Comparison of ENCODE assay signal across 16 cellular contexts in the genomic region with DNA sequence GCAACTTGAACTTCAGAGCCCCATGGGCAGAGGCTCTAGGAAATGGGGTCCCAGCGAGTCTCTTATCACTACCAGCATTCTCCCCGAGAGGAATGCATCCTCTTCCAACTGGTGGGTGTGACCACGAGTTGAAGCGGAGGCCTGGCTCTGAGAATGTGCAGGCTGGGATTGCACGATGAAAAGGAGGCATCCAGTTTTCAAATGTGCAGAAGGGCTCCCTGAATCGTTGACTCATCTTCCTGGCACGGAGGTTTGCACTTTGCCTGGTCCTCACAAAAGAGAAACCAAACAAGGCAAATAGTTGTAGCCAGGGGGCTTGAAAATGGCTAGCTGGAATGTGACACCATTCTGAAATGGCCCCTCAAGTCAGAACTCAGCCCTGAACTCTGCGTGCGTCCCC.
DNase-seq lines count a peak whose midpoint lies in the region; ATAC-seq and TF ChIP-seq lines count a peak whose summit lies in the region.
"Had no signal": no experiment of that assay in that cellular context is flagged by ENCODE, and none has a peak within 500 bp of the region (broad histone marks: within the 10 kb centered on the region; RNA-seq: fewer than 3 reads in every experiment).

No MANE protein-coding gene starts in this region.

- peaks cover 39% of the 10 kb centered on the region for H3K36me3 Mint-ChIP-seq in HFFc6 (ENCODE audit: low read depth)
- H3K36me3 Mint-ChIP-seq in activated T-helper 2 cell treated with anti-CD3 and anti-CD28 coated beads, Interferon-gamma antibody, Interleukin-2, Interleukin-4, amounts not matched to agents 10 μg/mL and 5 μg/mL and 100 μg/mL, durations not matched to agents 14 hours and 24 hours and 36 hours (ENCODE audit: low read depth) = no peaks in the 10 kb centered on the region
- H3K36me3 Mint-ChIP-seq in activated CD4-positive, alpha-beta T cell treated with anti-CD3 and anti-CD28 coated beads for 36 hours (ENCODE audit: low read depth) = no peaks in the 10 kb centered on the region
- H3K36me3 Mint-ChIP-seq in activated CD4-positive, alpha-beta T cell treated with anti-CD3 and anti-CD28 coated beads, Interleukin-2, amount 10 ng/mL, durations not matched to agents 24 days and 14 days (ENCODE audit: low read depth) = no peaks in the 10 kb centered on the region
- H3K36me3 Mint-ChIP-seq: activated CD8-positive, alpha-beta memory T cell treated with anti-CD3 and anti-CD28 coated beads, Interleukin-2, amount 10 ng/mL, durations not matched to agents 7 days and 5 days had no signal

- intact Hi-C loops in activated T-helper 2 cell treated with anti-CD3 and anti-CD28 coated beads, Interferon-gamma antibody, Interleukin-2, Interleukin-4, amounts not matched to agents 10 μg/mL and 5 μg/mL and 100 μg/mL, durations not matched to agents 14 hours and 24 hours and 36 hours (cut with micrococcal nuclease) = no loop called here
- intact Hi-C loops in activated CD4-positive, alpha-beta T cell treated with anti-CD3 and anti-CD28 coated beads for 36 hours (cut with DNase I, micrococcal nuclease) = loop anchor here in 1 of 2 experiments (10.0 kb wide), 1 partner anchor 258 kb away; no protein-coding TSS in a partner anchor
- intact Hi-C loops in activated CD4-positive, alpha-beta T cell treated with anti-CD3 and anti-CD28 coated beads, Interleukin-2, amount 10 ng/mL, durations not matched to agents 24 days and 14 days (cut with micrococcal nuclease) = no loop called here

- peaks cover 16% of the 10 kb centered on the region for H3K27me3 Mint-ChIP-seq in HFFc6 (ENCODE audit: insufficient read depth)
- no peaks in the 10 kb centered on the region for H3K27me3 Mint-ChIP-seq in activated T-helper 2 cell treated with anti-CD3 and anti-CD28 coated beads, Interferon-gamma antibody, Interleukin-2, Interleukin-4, amounts not matched to agents 10 μg/mL and 5 μg/mL and 100 μg/mL, durations not matched to agents 14 hours and 24 hours and 36 hours (ENCODE audit: low read depth)
- H3K27me3 Mint-ChIP-seq in activated CD4-positive, alpha-beta T cell treated with anti-CD3 and anti-CD28 coated beads for 36 hours = no peaks in the 10 kb centered on the region
- no peaks in the 10 kb centered on the region for H3K27me3 Mint-ChIP-seq in activated CD4-positive, alpha-beta T cell treated with anti-CD3 and anti-CD28 coated beads, Interleukin-2, amount 10 ng/mL, durations not matched to agents 24 days and 14 days

- no peak overlapping the region for H3K4me3 Mint-ChIP-seq in HFFc6
- H3K4me3 Mint-ChIP-seq in activated T-helper 2 cell treated with anti-CD3 and anti-CD28 coated beads, Interferon-gamma antibody, Interleukin-2, Interleukin-4, amounts not matched to agents 10 μg/mL and 5 μg/mL and 100 μg/mL, durations not matched to agents 14 hours and 24 hours and 36 hours (ENCODE audit: low read depth) = no peak overlapping the region
- no peak overlapping the region for H3K4me3 Mint-ChIP-seq in activated CD4-positive, alpha-beta T cell treated with anti-CD3 and anti-CD28 coated beads for 36 hours
- H3K4me3 Mint-ChIP-seq in activated CD4-positive, alpha-beta T cell treated with anti-CD3 and anti-CD28 coated beads, Interleukin-2, amount 10 ng/mL, durations not matched to agents 24 days and 14 days = no peak overlapping the region
- H3K4me3 Mint-ChIP-seq: activated CD8-positive, alpha-beta memory T cell treated with anti-CD3 and anti-CD28 coated beads, Interleukin-2, amount 10 ng/mL, durations not matched to agents 7 days and 5 days; T-helper 17 cell had no signal

- no peaks in the 10 kb centered on the region; the same call in 1 of the 2 replicates for H3K9me3 Mint-ChIP-seq in HFFc6
- no peaks in the 10 kb centered on the region for H3K9me3 Mint-ChIP-seq in activated T-helper 2 cell treated with anti-CD3 and anti-CD28 coated beads, Interferon-gamma antibody, Interleukin-2, Interleukin-4, amounts not matched to agents 10 μg/mL and 5 μg/mL and 100 μg/mL, durations not matched to agents 14 hours and 24 hours and 36 hours
- no peaks in the 10 kb centered on the region for H3K9me3 Mint-ChIP-seq in activated CD4-positive, alpha-beta T cell treated with anti-CD3 and anti-CD28 coated beads for 36 hours (ENCODE audit: low read depth)
- H3K9me3 Mint-ChIP-seq in activated CD4-positive, alpha-beta T cell treated with anti-CD3 and anti-CD28 coated beads, Interleukin-2, amount 10 ng/mL, durations not matched to agents 24 days and 14 days = no peaks in the 10 kb centered on the region

- CTCF ChIA-PET in activated CD4-positive, alpha-beta T cell treated with anti-CD3 and anti-CD28 coated beads for 36 hours (lab: Charles Lee) = no interaction called here

- H3K4me1 Mint-ChIP-seq in HFFc6 (ENCODE audit: low read depth) = peaks cover 52% of the 10 kb centered on the region
- H3K4me1 Mint-ChIP-seq in activated T-helper 2 cell treated with anti-CD3 and anti-CD28 coated beads, Interferon-gamma antibody, Interleukin-2, Interleukin-4, amounts not matched to agents 10 μg/mL and 5 μg/mL and 100 μg/mL, durations not matched to agents 14 hours and 24 hours and 36 hours (ENCODE audit: low read depth) = no peaks in the 10 kb centered on the region
- no peaks in the 10 kb centered on the region for H3K4me1 Mint-ChIP-seq in activated CD4-positive, alpha-beta T cell treated with anti-CD3 and anti-CD28 coated beads for 36 hours
- no peaks in the 10 kb centered on the region for H3K4me1 Mint-ChIP-seq in activated CD4-positive, alpha-beta T cell treated with anti-CD3 and anti-CD28 coated beads, Interleukin-2, amount 10 ng/mL, durations not matched to agents 24 days and 14 days

- H3K27ac Mint-ChIP-seq in HFFc6 = peak overlapping the region; percentile 70; the same call in 1 of the 2 replicates
- H3K27ac Mint-ChIP-seq in activated T-helper 2 cell treated with anti-CD3 and anti-CD28 coated beads, Interferon-gamma antibody, Interleukin-2, Interleukin-4, amounts not matched to agents 10 μg/mL and 5 μg/mL and 100 μg/mL, durations not matched to agents 14 hours and 24 hours and 36 hours = no peak overlapping the region
- no peak overlapping the region for H3K27ac Mint-ChIP-seq in activated CD4-positive, alpha-beta T cell treated with anti-CD3 and anti-CD28 coated beads for 36 hours
- no peak overlapping the region for H3K27ac Mint-ChIP-seq in activated CD4-positive, alpha-beta T cell treated with anti-CD3 and anti-CD28 coated beads, Interleukin-2, amount 10 ng/mL, durations not matched to agents 24 days and 14 days
- H3K27ac Mint-ChIP-seq: activated CD8-positive, alpha-beta memory T cell treated with anti-CD3 and anti-CD28 coated beads, Interleukin-2, amount 10 ng/mL, durations not matched to agents 7 days and 5 days; T-helper 17 cell had no signal

- DNase-seq in AG08396 (ENCODE audit: low spot score) (peak; percentile 77), HFFc6 (peak; percentile 41), astrocyte of the hippocampus (ENCODE audit: low read depth, low spot score) (peak; percentile 81), inferior parietal cortex (ENCODE audit: extremely low spot score) (peak; percentile 16), SIG-M5 treated with dmso at 0.1 percent for 504 hours (lab: John Stamatoyannopoulos, UW; ENCODE audit: unreplicated experiment) (no peak)
- no peak for DNase-seq in activated T-helper 2 cell treated with anti-CD3 and anti-CD28 coated beads, Interferon-gamma antibody, Interleukin-2, Interleukin-4, amounts not matched to agents 10 μg/mL and 5 μg/mL and 100 μg/mL, durations not matched to agents 14 hours and 24 hours and 36 hours (ENCODE audit: low spot score)
- no peak for DNase-seq in activated CD4-positive, alpha-beta T cell treated with anti-CD3 and anti-CD28 coated beads for 36 hours
- DNase-seq in activated CD4-positive, alpha-beta T cell treated with anti-CD3 and anti-CD28 coated beads, Interleukin-2, amount 10 ng/mL, durations not matched to agents 24 days and 14 days = no peak
- DNase-seq: activated CD4-positive, CD25-positive, alpha-beta regulatory T cell treated with anti-CD3 and anti-CD28 coated beads, Interleukin-2, amount 50 U/mL, for 72 hours; activated CD8-positive, alpha-beta memory T cell treated with anti-CD3 and anti-CD28 coated beads, Interleukin-2, amount 10 ng/mL, durations not matched to agents 7 days and 5 days; amygdala; colonic mucosa; NCI-H1417 treated with DMSO at 0.1 percent for 48 hours; small intestine; stimulated activated CD4-positive, alpha-beta T cell treated with anti-CD3 and anti-CD28 coated beads, Interleukin-4, amount 100 ng/mL, for 24 hours; T-helper 17 cell had no signal

- ATAC-seq in activated CD4-positive, alpha-beta T cell treated with anti-CD3 and anti-CD28 coated beads for 36 hours = no peak
- ATAC-seq: activated CD8-positive, alpha-beta memory T cell treated with anti-CD3 and anti-CD28 coated beads, Interleukin-2, amount 10 ng/mL, durations not matched to agents 7 days and 5 days; T-helper 17 cell had no signal

- POLR2A ChIA-PET in activated CD4-positive, alpha-beta T cell treated with anti-CD3 and anti-CD28 coated beads for 36 hours (lab: Charles Lee) = no interaction called here

- no peak for TF ChIP-seq CTCF in HFFc6 (IDR thresholded peaks at IDR 0.05)

Comparison
In these comparisons a context has a peak if more than half of its experiments do, and no peak if none do; other contexts are left out.
1. DNase-seq: peak in AG08396 (single experiment), HFFc6 (single experiment), astrocyte of the hippocampus (single experiment) and inferior parietal cortex (single experiment); none in activated T-helper 2 cell treated with anti-CD3 and anti-CD28 coated beads, Interferon-gamma antibody, Interleukin-2, Interleukin-4, amounts not matched to agents 10 μg/mL and 5 μg/mL and 100 μg/mL, durations not matched to agents 14 hours and 24 hours and 36 hours (single experiment), SIG-M5 treated with dmso at 0.1 percent for 504 hours (single experiment), activated CD4-positive, alpha-beta T cell treated with anti-CD3 and anti-CD28 coated beads for 36 hours (single experiment) and activated CD4-positive, alpha-beta T cell treated with anti-CD3 and anti-CD28 coated beads, Interleukin-2, amount 10 ng/mL, durations not matched to agents 24 days and 14 days (single experiment).